ENCODE assay signal across 1 cellular context in genomic region chr10:37734971-37735370, GRCh38.
A peak's percentile ranks its signal among the peaks of the same experiment; 100 is the strongest.
TF ChIP-seq lines count a peak whose summit lies in the region.

No MANE protein-coding gene starts in this region.

TF ChIP-seq in K562, 482 proteins besides CTCF, POLR2A, EP300 and RAD21 (continued from another document):
- TF ChIP-seq PKNOX1 (IDR thresholded peaks at IDR 0.05) (no peak), VEZF1 (CRISPR knock-in tag; IDR thresholded peaks at IDR 0.05) (no peak), ZNF785 (CRISPR knock-in tag; IDR thresholded peaks at IDR 0.05) (no peak), CBX2 (IDR thresholded peaks at IDR 0.05; ENCODE audit: insufficient read depth, low read length, poor library complexity, severe bottlenecking) (no peak), ATF3 (IDR thresholded peaks at IDR 0.05) (peak; percentile 72), ATF3 (CRISPR knock-in tag; conservative IDR thresholded peaks at IDR 0.05) (no peak), ZHX1 (conservative IDR thresholded peaks at IDR 0.05; ENCODE audit: low read length) (no peak), ZNF12 (CRISPR knock-in tag; IDR thresholded peaks at IDR 0.05) (no peak), DPF2 (IDR thresholded peaks at IDR 0.05) (peak; percentile 44; the same call in 1 of the 2 replicates), BACH1 (tag; IDR thresholded peaks at IDR 0.05) (no peak), ARID1B (IDR thresholded peaks at IDR 0.05) (peak; percentile 69), PBX2 (CRISPR knock-in tag; IDR thresholded peaks at IDR 0.05; ENCODE audit: low read depth) (no peak), PBX2 (tag; conservative IDR thresholded peaks at IDR 0.05; ENCODE audit: low read depth) (no peak), SMARCA4 (IDR thresholded peaks at IDR 0.05) (peak; percentile 58; the same call in 1 of the 2 replicates), ZNF311 (CRISPR knock-in tag; IDR thresholded peaks at IDR 0.05) (no peak), PML (IDR thresholded peaks at IDR 0.05; ENCODE audit: low read length) (no peak), JUN (IDR thresholded peaks at IDR 0.05; ENCODE audit: borderline replicate concordance, low read depth, low read length) (peak; percentile 74; the same call in 1 of the 2 replicates), JUN (CRISPR knock-in tag; IDR thresholded peaks at IDR 0.05; ENCODE audit: borderline replicate concordance) (no peak)
